ENCODE assay signal across 22 cellular contexts in the genomic region with DNA sequence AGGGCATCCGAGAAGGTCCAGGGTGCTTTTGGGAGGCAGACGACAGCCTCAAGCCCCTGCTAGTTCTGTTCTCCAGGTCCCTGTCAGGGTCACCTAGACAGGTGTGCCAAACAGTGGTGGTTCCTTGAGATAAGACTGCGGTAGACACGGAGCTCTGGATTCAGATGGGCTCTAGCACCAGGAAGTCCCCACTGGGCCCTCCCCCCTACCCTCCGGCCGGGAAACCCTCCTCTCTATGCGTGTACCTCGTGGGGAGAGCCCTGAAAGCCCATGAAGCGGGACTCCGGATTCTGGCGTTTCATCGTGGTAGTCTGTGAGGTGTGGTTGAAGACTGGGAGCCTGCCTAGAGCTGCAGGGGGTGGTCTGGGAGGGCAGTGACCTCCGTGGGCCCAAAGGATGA. TPM values are rescaled to one million over a fixed set of nuclear protein-coding genes. Genes with fewer than 3 reads are reported as not detected.
A peak's percentile ranks its signal among the peaks of the same experiment; 100 is the strongest.
DNase-seq lines count a peak whose midpoint lies in the region; ATAC-seq lines count a peak whose summit lies in the region.
"Had no signal": no experiment of that assay in that cellular context is flagged by ENCODE, and none has a peak within 500 bp of the region (broad histone marks: within the 10 kb centered on the region; RNA-seq: fewer than 3 reads in every experiment).

No MANE protein-coding gene starts in this region.

- peaks cover 88% of the 10 kb centered on the region for H3K27me3 ChIP-seq in iPS-15b (ENCODE audit: control insufficient read depth, insufficient read depth, low read length)

- POLR2A ChIA-PET in T-cell (lab: Charles Lee) = no interaction called here

- ATAC-seq in T-cell (replicated peaks in 1 of 4) (no peak), HG03045 (IDR thresholded peaks at IDR 0.05; ENCODE audit: unreplicated experiment) (no peak)
- ATAC-seq: esophagus mucosa, gastrocnemius medialis, left colon had no signal

- no peak overlapping the region for H3K27ac Mint-ChIP-seq in T-cell
- H3K27ac Mint-ChIP-seq: HFFc6 had no signal

- no peaks in the 10 kb centered on the region for H3K9me3 Mint-ChIP-seq in T-cell
- H3K9me3 Mint-ChIP-seq: HFFc6 had no signal

- H3K4me3 ChIP-seq in iPS-15b (ENCODE audit: low read depth, low read length) = peak overlapping the region; percentile 42
- H3K4me3 ChIP-seq: MG63 had no signal

- peaks cover 9% of the 10 kb centered on the region for H3K4me1 ChIP-seq in iPS-15b (ENCODE audit: control insufficient read depth, insufficient read depth, low read length)

- no peaks in the 10 kb centered on the region for H3K9me3 ChIP-seq in iPS-15b (ENCODE audit: control insufficient read depth, insufficient read depth, low read length)
- H3K9me3 ChIP-seq: gastrocnemius medialis, MG63, right atrium auricular region, suprapubic skin had no signal

- peaks cover 20 to 53% of the 10 kb centered on the region in 2 donors for H3K27me3 Mint-ChIP-seq in T-cell

- peak; percentile 47 for DNase-seq in activated CD8-positive, alpha-beta memory T cell treated with anti-CD3 and anti-CD28 coated beads, Interleukin-2, amount 50 U/mL, for 48 hours
- no peak for DNase-seq in activated CD8-positive, alpha-beta memory T cell treated with anti-CD3 and anti-CD28 coated beads, Interleukin-2, amount 50 U/mL, for 4 hours
- no peak for DNase-seq in T-cell
- DNase-seq in stimulated activated CD8-positive, alpha-beta memory T cell treated with anti-CD3 and anti-CD28 coated beads, Interleukin-4, amount 100 ng/mL, for 48 hours = peak; percentile 22
- DNase-seq in NCI-H510A treated with DMSO at 0.1 percent for 48 hours (lab: John Stamatoyannopoulos, UW) = no peak
- no peak for DNase-seq in activated CD4-positive, CD25-positive, alpha-beta regulatory T cell treated with anti-CD3 and anti-CD28 coated beads, Interleukin-2, amount 50 U/mL, for 72 hours
- DNase-seq: activated CD4-positive, alpha-beta T cell treated with anti-CD3 and anti-CD28 coated beads for 4 hours; activated gamma-delta T cell treated with Interleukin-2 at 50 U/mL for 16 hours; central memory CD4-positive, alpha-beta T cell; effector CD4-positive, alpha-beta T cell; gastrocnemius medialis; HFFc6; MG63; midbrain; NCI-H1436; NCI-H748 treated with DMSO at 0.1 percent for 48 hours had no signal

- no peak overlapping the region for H3K9ac ChIP-seq in iPS-15b (ENCODE audit: low read depth, low read length)

- CTCF ChIA-PET in T-cell (lab: Charles Lee) = interaction anchor here in 1 of 2 donors (2.4 to 2.6 kb wide), 2 partner anchors 11 to 157 kb away, joined by 10 read pairs; no protein-coding TSS in a partner anchor

- peak overlapping the region in 2 of 3 donors; percentile 62 to 83 for H3K4me3 Mint-ChIP-seq in T-cell
- H3K4me3 Mint-ChIP-seq: HFFc6 had no signal

- H3K36me3 Mint-ChIP-seq in T-cell = peaks cover 9% of the 10 kb centered on the region

- H3K36me3 ChIP-seq in iPS-15b (ENCODE audit: control insufficient read depth, insufficient read depth, low read length) = no peaks in the 10 kb centered on the region
- H3K36me3 ChIP-seq: gastrocnemius medialis, MG63, right atrium auricular region, suprapubic skin had no signal

- peaks cover 9 to 30% (median 18%) of the 10 kb centered on the region in 3 donors for H3K4me1 Mint-ChIP-seq in T-cell

RNA-seq across cellular contexts. Expression of a gene that starts 2.1 kb away (rescaled TPM):
- 1 to 10 TPM in 2 of 5 donors, under 1 TPM in 3; 0.46 to 2.7 (median 0.93) TPM for total RNA-seq in T-cell
- total RNA-seq: HFFc6 had no signal

Comparison
In these comparisons a context has a peak if more than half of its experiments do, and no peak if none do; other contexts are left out.
1. DNase-seq: peak in activated CD8-positive, alpha-beta memory T cell treated with anti-CD3 and anti-CD28 coated beads, Interleukin-2, amount 50 U/mL, for 48 hours (single experiment) and stimulated activated CD8-positive, alpha-beta memory T cell treated with anti-CD3 and anti-CD28 coated beads, Interleukin-4, amount 100 ng/mL, for 48 hours (single experiment); none in activated CD8-positive, alpha-beta memory T cell treated with anti-CD3 and anti-CD28 coated beads, Interleukin-2, amount 50 U/mL, for 4 hours (single experiment), T-cell (0 of 34), NCI-H510A treated with DMSO at 0.1 percent for 48 hours (single experiment) and activated CD4-positive, CD25-positive, alpha-beta regulatory T cell treated with anti-CD3 and anti-CD28 coated beads, Interleukin-2, amount 50 U/mL, for 72 hours (single experiment).